In the genomic region with DNA sequence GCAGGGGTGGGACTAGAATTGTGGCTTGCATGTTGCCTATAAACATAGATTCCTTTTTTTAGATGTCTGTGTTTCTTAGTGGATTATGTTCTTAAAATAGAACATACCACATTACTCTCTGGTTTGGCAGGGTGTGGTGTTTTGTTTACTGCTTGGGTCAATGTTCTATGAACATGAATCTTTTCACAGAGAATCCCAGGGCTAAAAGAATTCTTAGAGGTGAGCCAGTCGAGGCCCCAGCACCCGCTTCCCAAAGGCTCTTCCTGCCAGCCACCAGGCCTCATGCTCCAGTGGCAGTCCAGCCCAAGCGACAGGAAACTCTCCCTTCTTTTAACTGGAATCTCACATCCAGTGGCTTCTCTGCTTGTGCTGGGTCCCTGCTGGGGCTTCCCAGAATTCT, we compare ENCODE assay signal across 12 cellular contexts.
DNase-seq lines count a peak whose midpoint lies in the region; ATAC-seq and TF ChIP-seq lines count a peak whose summit lies in the region.
"Had no signal": no experiment of that assay in that cellular context is flagged by ENCODE, and none has a peak within 500 bp of the region (broad histone marks: within the 10 kb centered on the region; RNA-seq: fewer than 3 reads in every experiment).

No MANE protein-coding gene starts in this region.

- DNase-seq in MCF 10A (ENCODE audit: unreplicated experiment): no peak
- no peak for DNase-seq in mammary epithelial cell
- peak; percentile 59 for DNase-seq in dedifferentiated amniotic fluid mesenchymal stem cell (ENCODE audit: extremely low spot score)
- DNase-seq in aorta: no peak
- no peak for DNase-seq in NCI-H524 treated with DMSO at 0.1 percent for 48 hours (lab: John Stamatoyannopoulos, UW)
- no peak for DNase-seq in DMS114 treated with DMSO at 0.1 percent for 48 hours (lab: John Stamatoyannopoulos, UW; ENCODE audit: unreplicated experiment)
- DNase-seq: activated CD4-positive, CD25-positive, alpha-beta regulatory T cell; activated naive CD8-positive, alpha-beta T cell treated with anti-CD3 and anti-CD28 coated beads, Interleukin-2, amount 50 U/mL, for 24 hours; BE2C; testis had no signal

- intact Hi-C loops in MCF 10A (cut with micrococcal nuclease): no loop called here
- intact Hi-C loops in mammary epithelial cell (cut with micrococcal nuclease): no loop called here
- intact Hi-C loops in aorta (cut with DNase I): no loop called here

- H3K4me3 ChIP-seq in mammary epithelial cell (replicated peaks in 1 of 3; ENCODE audit: insufficient read depth in 1 of 3, low read depth in 2 of 3, low read length in 3 of 3) (no peak overlapping the region), mesodermal cell (ENCODE audit: extremely low read depth, insufficient read depth, low read length, poor library complexity, severe bottlenecking) (no peak overlapping the region), aorta (ENCODE audit: low read length in 2 of 2) (no peak overlapping the region)
- H3K4me3 ChIP-seq: testis had no signal

- BruUV-seq in MCF 10A (replicated peaks; lab: Mats Ljungman, UMichigan) (no TSS peak), mammary epithelial cell (replicated peaks; lab: Mats Ljungman, UMichigan) (no TSS peak)

- ATAC-seq in aorta (ENCODE audit: low FRiP score) (peak; percentile 56), HG02973 (IDR thresholded peaks at IDR 0.05; ENCODE audit: unreplicated experiment) (no peak)
- ATAC-seq: activated naive CD8-positive, alpha-beta T cell treated with anti-CD3 and anti-CD28 coated beads, Interleukin-2, amount 50 U/mL, for 24 hours had no signal

- peaks cover 2% of the 10 kb centered on the region for H4K20me1 ChIP-seq in mammary epithelial cell (ENCODE audit: insufficient read depth, low read length)

- TF ChIP-seq CTCF in MCF 10A (IDR thresholded peaks at IDR 0.05; ENCODE audit: unreplicated experiment): no peak
- no peak for TF ChIP-seq CTCF in mammary epithelial cell (conservative IDR thresholded peaks at IDR 0.05 in 1 of 2, IDR thresholded peaks at IDR 0.05 in 1 of 2; ENCODE audit: extremely low read depth in 1 of 2, insufficient read depth in 1 of 2, low read depth in 1 of 2, low read length in 2 of 2)

- peaks cover 30% of the 10 kb centered on the region for H3K4me1 Mint-ChIP-seq in MCF 10A (ENCODE audit: insufficient read depth, unreplicated experiment)

- H3K36me3 ChIP-seq in mammary epithelial cell (ENCODE audit: insufficient read depth, low read length): no peaks in the 10 kb centered on the region
- peaks cover 9% of the 10 kb centered on the region for H3K36me3 ChIP-seq in mesodermal cell (ENCODE audit: control insufficient read depth, insufficient read depth, low read length)
- H3K36me3 ChIP-seq in aorta (ENCODE audit: control insufficient read depth in 1 of 2, insufficient read depth in 2 of 2, low read length in 1 of 2): no peaks in the 10 kb centered on the region
- H3K36me3 ChIP-seq: BE2C had no signal

- H3K27me3 ChIP-seq in mammary epithelial cell (ENCODE audit: insufficient read depth, low read length) (no peaks in the 10 kb centered on the region), aorta (ENCODE audit: control insufficient read depth in 1 of 2, insufficient read depth in 2 of 2, low read length in 1 of 2) (no peaks in the 10 kb centered on the region)
- H3K27me3 ChIP-seq: BE2C, testis had no signal

- CTCF ChIA-PET in MCF 10A (lab: Yijun Ruan, JAX) (interaction anchor here (0.8 kb wide), 1 partner anchor 181 kb away, joined by 3 read pairs; no protein-coding TSS in a partner anchor), mammary epithelial cell (lab: Charles Lee; ENCODE audit: low non-redundant PET) (no interaction called here)

- no peaks in the 10 kb centered on the region for H3K27me3 Mint-ChIP-seq in MCF 10A (ENCODE audit: insufficient read depth, unreplicated experiment)
- H3K27me3 Mint-ChIP-seq: activated naive CD8-positive, alpha-beta T cell treated with anti-CD3 and anti-CD28 coated beads, Interleukin-2, amount 50 U/mL, for 24 hours had no signal

- dilution Hi-C loops in mammary epithelial cell (cut with HindIII; ENCODE audit: low sequenced_read_pairs): no loop called here

- H3K9me3 ChIP-seq in mammary epithelial cell (replicated peaks; ENCODE audit: insufficient read depth, low read length): no peaks in the 10 kb centered on the region
- no peaks in the 10 kb centered on the region for H3K9me3 ChIP-seq in mesodermal cell (ENCODE audit: control insufficient read depth, low read length)
- no peaks in the 10 kb centered on the region for H3K9me3 ChIP-seq in aorta (ENCODE audit: control insufficient read depth, low read length)
- H3K9me3 ChIP-seq: BE2C, testis had no signal

- H3K4me2 ChIP-seq in mammary epithelial cell (ENCODE audit: insufficient read depth, low read depth, low read length): no peak overlapping the region

- H3K9ac ChIP-seq in mammary epithelial cell (ENCODE audit: insufficient read depth, low read length): no peak overlapping the region

- no peaks in the 10 kb centered on the region for H3K9me3 Mint-ChIP-seq in MCF 10A (ENCODE audit: unreplicated experiment)
- H3K9me3 Mint-ChIP-seq: activated naive CD8-positive, alpha-beta T cell treated with anti-CD3 and anti-CD28 coated beads, Interleukin-2, amount 50 U/mL, for 24 hours had no signal

- H3K79me2 ChIP-seq in mammary epithelial cell (ENCODE audit: insufficient read depth, low read length): peaks cover 99% of the 10 kb centered on the region

- H3K36me3 Mint-ChIP-seq in MCF 10A (ENCODE audit: insufficient read depth, unreplicated experiment): peaks cover 12% of the 10 kb centered on the region

- no peak overlapping the region for H3K27ac ChIP-seq in mammary epithelial cell (ENCODE audit: insufficient read depth, low read depth, low read length)
- H3K27ac ChIP-seq in mesodermal cell (ENCODE audit: low read depth, low read length, severe bottlenecking): peak overlapping the region; percentile 58
- H3K27ac ChIP-seq in aorta (ENCODE audit: low read depth in 1 of 2, low read length in 2 of 2): peak overlapping the region; percentile 71 to 77

- H3K27ac Mint-ChIP-seq in MCF 10A (ENCODE audit: low read depth, unreplicated experiment): peak overlapping the region; percentile 91
- H3K27ac Mint-ChIP-seq: activated naive CD8-positive, alpha-beta T cell treated with anti-CD3 and anti-CD28 coated beads, Interleukin-2, amount 50 U/mL, for 24 hours had no signal

- 63% methylated on average over 2 of the region's 3 CpGs for WGBS in mammary epithelial cell (ENCODE audit: low coverage, missing lambda C conversion rate)
- 87 to 90% methylated on average over 3 of the region's 3 CpGs for WGBS in mesodermal cell (ENCODE audit: insufficient coverage in 2 of 2), 2 experiments
- 5 to 8% methylated on average over 3 of the region's 3 CpGs for WGBS in aorta, 2 donors

- H3K4me3 Mint-ChIP-seq in MCF 10A (ENCODE audit: unreplicated experiment): no peak overlapping the region
- H3K4me3 Mint-ChIP-seq: activated naive CD8-positive, alpha-beta T cell treated with anti-CD3 and anti-CD28 coated beads, Interleukin-2, amount 50 U/mL, for 24 hours had no signal

- POLR2A ChIA-PET in MCF 10A (lab: Yijun Ruan, JAX): no interaction called here

- in situ Hi-C loops in mammary epithelial cell (cut with MboI; ENCODE audit: low sequenced_read_pairs in 2 of 2): no loop called here

- H2AFZ ChIP-seq in mammary epithelial cell (ENCODE audit: low read depth, low read length): no peak overlapping the region

- peaks cover 19% of the 10 kb centered on the region for H3K4me1 ChIP-seq in mammary epithelial cell (ENCODE audit: insufficient read depth, low read length)
- H3K4me1 ChIP-seq in mesodermal cell (ENCODE audit: control insufficient read depth, insufficient read depth, low read length, poor library complexity, severe bottlenecking): peaks cover 16% of the 10 kb centered on the region
- H3K4me1 ChIP-seq in aorta (ENCODE audit: control insufficient read depth in 1 of 2, insufficient read depth in 2 of 2, low read length in 2 of 2): peaks cover 6 to 15% of the 10 kb centered on the region in 2 donors
- H3K4me1 ChIP-seq: BE2C, testis had no signal
